In the genomic region with DNA sequence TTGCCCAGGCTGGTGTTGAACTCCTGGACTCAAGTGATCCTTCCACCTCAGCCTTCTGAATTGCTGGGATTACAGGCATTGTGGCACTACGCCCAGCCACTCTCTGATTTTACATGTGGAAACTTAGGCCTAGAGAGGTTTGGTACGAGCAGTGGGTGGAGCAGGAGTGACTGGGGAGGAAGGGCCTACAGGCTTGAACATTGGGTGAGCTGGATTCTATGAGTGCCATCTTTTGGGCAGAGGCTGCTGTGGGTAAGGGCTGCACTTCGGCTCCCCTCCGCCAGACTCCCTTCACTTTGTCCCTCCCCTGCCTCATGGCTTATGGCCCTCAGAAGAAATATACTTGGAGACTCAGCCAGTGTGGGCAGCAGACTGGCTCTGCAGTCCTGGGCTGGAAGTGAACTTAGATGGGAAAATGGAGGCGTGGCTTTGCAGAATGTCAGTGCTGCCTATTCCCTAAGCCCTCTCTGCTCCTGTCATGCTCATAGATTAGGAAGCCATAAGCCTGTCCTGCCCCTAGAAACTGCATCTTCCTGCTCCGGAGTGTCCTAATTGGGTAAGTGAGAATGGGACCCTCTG, we compare ENCODE assay signal across 15 cellular contexts. TPM values are rescaled to one million over a fixed set of nuclear protein-coding genes. Genes with fewer than 3 reads are reported as not detected.
A peak's percentile ranks its signal among the peaks of the same experiment; 100 is the strongest.
DNase-seq lines count a peak whose midpoint lies in the region; ATAC-seq and TF ChIP-seq lines count a peak whose summit lies in the region.
"Had no signal": no experiment of that assay in that cellular context is flagged by ENCODE, and none has a peak within 500 bp of the region (broad histone marks: within the 10 kb centered on the region; RNA-seq: fewer than 3 reads in every experiment).

No MANE protein-coding gene starts in this region.

- no peaks in the 10 kb centered on the region for H3K9me3 ChIP-seq in SK-N-SH
- H3K9me3 ChIP-seq in iPS-15b (ENCODE audit: control insufficient read depth, insufficient read depth, low read length) = no peaks in the 10 kb centered on the region

- CTCF ChIA-PET in SK-N-SH (lab: Yijun Ruan, JAX) = interaction anchor here (1.0 kb wide), 1 partner anchor 65 kb away, joined by 4 read pairs; no protein-coding TSS in a partner anchor

- H3K36me3 Mint-ChIP-seq in stimulated activated effector memory CD8-positive, alpha-beta T cell treated with anti-CD3 and anti-CD28 coated beads, Interleukin-12 subunit alpha, Interleukin-12 subunit beta, amount 100 ng/mL, for 72 hours = peaks cover 41% of the 10 kb centered on the region

- H3K4me3 ChIP-seq in SK-N-SH (ENCODE audit: low read depth in 2 of 2, low read length in 1 of 2) (no peak overlapping the region), iPS-15b (ENCODE audit: low read depth, low read length) (no peak overlapping the region)

- H4K20me1 ChIP-seq in SK-N-SH (ENCODE audit: insufficient read depth) = no peaks in the 10 kb centered on the region

- no peaks in the 10 kb centered on the region for H3K79me2 ChIP-seq in SK-N-SH (ENCODE audit: insufficient read depth)

- no peaks in the 10 kb centered on the region for H3K4me1 Mint-ChIP-seq in stimulated activated effector memory CD8-positive, alpha-beta T cell treated with anti-CD3 and anti-CD28 coated beads, Interleukin-12 subunit alpha, Interleukin-12 subunit beta, amount 100 ng/mL, for 72 hours

- no peak overlapping the region for H2AFZ ChIP-seq in SK-N-SH (ENCODE audit: low read depth)

- H3K27ac ChIP-seq in SK-N-SH (ENCODE audit: low read depth in 2 of 2, low read length in 1 of 2) = no peak overlapping the region

- POLR2A ChIA-PET in SK-N-SH (lab: Yijun Ruan, JAX) = interaction anchor here (0.6 kb wide), 1 partner anchor 8 kb away, joined by 3 read pairs; no protein-coding TSS in a partner anchor

- no peak overlapping the region for H3K9ac ChIP-seq in SK-N-SH
- peak overlapping the region; percentile 12 for H3K9ac ChIP-seq in iPS-15b (ENCODE audit: low read depth, low read length)

- H3K4me1 ChIP-seq in SK-N-SH (ENCODE audit: control insufficient read depth in 1 of 2, insufficient read depth in 2 of 2, low read depth in 1 of 2, low read length in 1 of 2) (peaks cover 0 to 2% of the 10 kb centered on the region in 2 experiments; a peak in 2 of 4 replicates), iPS-15b (ENCODE audit: control insufficient read depth, insufficient read depth, low read length) (peaks cover 10% of the 10 kb centered on the region)

- H3K4me3 Mint-ChIP-seq in stimulated activated effector memory CD8-positive, alpha-beta T cell treated with anti-CD3 and anti-CD28 coated beads, Interleukin-12 subunit alpha, Interleukin-12 subunit beta, amount 100 ng/mL, for 72 hours = no peak overlapping the region
- H3K4me3 Mint-ChIP-seq: activated naive CD8-positive, alpha-beta T cell treated with anti-CD3 and anti-CD28 coated beads, Interleukin-2, amount 10 ng/mL, durations not matched to agents 7 days and 5 days; CD8-positive, alpha-beta T cell had no signal

- H3K27ac Mint-ChIP-seq in stimulated activated effector memory CD8-positive, alpha-beta T cell treated with anti-CD3 and anti-CD28 coated beads, Interleukin-12 subunit alpha, Interleukin-12 subunit beta, amount 100 ng/mL, for 72 hours = peak overlapping the region; percentile 54
- H3K27ac Mint-ChIP-seq: activated naive CD8-positive, alpha-beta T cell treated with anti-CD3 and anti-CD28 coated beads, Interleukin-2, amount 10 ng/mL, durations not matched to agents 7 days and 5 days; CD8-positive, alpha-beta T cell had no signal

- DNase-seq in SK-N-SH = no peak
- DNase-seq in astrocyte of the hippocampus (ENCODE audit: low read depth, low spot score) = peak; percentile 43
- no peak for DNase-seq in stimulated activated effector memory CD8-positive, alpha-beta T cell treated with anti-CD3 and anti-CD28 coated beads, Interleukin-12 subunit alpha, Interleukin-12 subunit beta, amount 100 ng/mL, for 72 hours (ENCODE audit: low spot score in 2 of 2)
- no peak for DNase-seq in effector CD4-positive, alpha-beta T cell
- DNase-seq in anterior cingulate cortex (lab: John Stamatoyannopoulos, UW) = no peak
- no peak for DNase-seq in NCI-H524 (lab: John Stamatoyannopoulos, UW)
- DNase-seq: 8988T; activated CD4-positive, CD25-positive, alpha-beta regulatory T cell; activated naive CD8-positive, alpha-beta T cell treated with anti-CD3 and anti-CD28 coated beads, Interleukin-2, amount 10 ng/mL, durations not matched to agents 7 days and 5 days; CD8-positive, alpha-beta T cell; dermis blood vessel endothelial cell; EL; occipital lobe had no signal

- H3K4me2 ChIP-seq in SK-N-SH = no peak overlapping the region

- no peaks in the 10 kb centered on the region for H3K9me2 ChIP-seq in SK-N-SH

- peaks cover 8% of the 10 kb centered on the region for H3F3A ChIP-seq in SK-N-SH (replicated peaks; ENCODE audit: insufficient read depth)

- H3K27me3 ChIP-seq in SK-N-SH (ENCODE audit: insufficient read depth) = no peaks in the 10 kb centered on the region
- no peaks in the 10 kb centered on the region for H3K27me3 ChIP-seq in iPS-15b (ENCODE audit: control insufficient read depth, insufficient read depth, low read length)

- no peak for TF ChIP-seq CTCF in SK-N-SH (IDR thresholded peaks at IDR 0.05)

- H3K9me3 Mint-ChIP-seq in stimulated activated effector memory CD8-positive, alpha-beta T cell treated with anti-CD3 and anti-CD28 coated beads, Interleukin-12 subunit alpha, Interleukin-12 subunit beta, amount 100 ng/mL, for 72 hours = no peaks in the 10 kb centered on the region
- H3K9me3 Mint-ChIP-seq: activated naive CD8-positive, alpha-beta T cell treated with anti-CD3 and anti-CD28 coated beads, Interleukin-2, amount 10 ng/mL, durations not matched to agents 7 days and 5 days; CD8-positive, alpha-beta T cell had no signal

- H3K36me3 ChIP-seq in SK-N-SH (replicated peaks in 1 of 2; ENCODE audit: control insufficient read depth in 1 of 2, insufficient read depth in 2 of 2, low read length in 1 of 2) = peaks cover 20 to 25% of the 10 kb centered on the region in 2 experiments
- H3K36me3 ChIP-seq in iPS-15b (ENCODE audit: control insufficient read depth, insufficient read depth, low read length) = peaks cover 3% of the 10 kb centered on the region

- TF ChIP-seq RAD21 in SK-N-SH (IDR thresholded peaks at IDR 0.05; ENCODE audit: low read length) = no peak

- no peak for TF ChIP-seq EP300 in SK-N-SH (IDR thresholded peaks at IDR 0.05; ENCODE audit: borderline replicate concordance in 1 of 2, low read depth in 1 of 2, low read length in 1 of 2)

- 85% methylated on average over 6 of the region's 6 CpGs for WGBS in SK-N-SH (ENCODE audit: low lambda C conversion rate)

- peak; percentile 23 for ATAC-seq in SK-N-SH treated with all-trans-retinoic acid at 6 μM for 48 hours
- ATAC-seq in stimulated activated effector memory CD8-positive, alpha-beta T cell treated with anti-CD3 and anti-CD28 coated beads, Interleukin-12 subunit alpha, Interleukin-12 subunit beta, amount 100 ng/mL, for 72 hours = no peak
- ATAC-seq: CD8-positive, alpha-beta T cell had no signal

TF ChIP-seq in SK-N-SH treated with all-trans-retinoic acid at 6 μM for 48 hours, 23 proteins besides CTCF, POLR2A, EP300 and RAD21 (continues in another document):
- TF ChIP-seq ZFP3 (CRISPR knock-in tag; IDR thresholded peaks at IDR 0.05) (no peak), TCF4 (CRISPR knock-in tag; IDR thresholded peaks at IDR 0.05; ENCODE audit: borderline replicate concordance) (no peak)
- TF ChIP-seq, protein P1, sequence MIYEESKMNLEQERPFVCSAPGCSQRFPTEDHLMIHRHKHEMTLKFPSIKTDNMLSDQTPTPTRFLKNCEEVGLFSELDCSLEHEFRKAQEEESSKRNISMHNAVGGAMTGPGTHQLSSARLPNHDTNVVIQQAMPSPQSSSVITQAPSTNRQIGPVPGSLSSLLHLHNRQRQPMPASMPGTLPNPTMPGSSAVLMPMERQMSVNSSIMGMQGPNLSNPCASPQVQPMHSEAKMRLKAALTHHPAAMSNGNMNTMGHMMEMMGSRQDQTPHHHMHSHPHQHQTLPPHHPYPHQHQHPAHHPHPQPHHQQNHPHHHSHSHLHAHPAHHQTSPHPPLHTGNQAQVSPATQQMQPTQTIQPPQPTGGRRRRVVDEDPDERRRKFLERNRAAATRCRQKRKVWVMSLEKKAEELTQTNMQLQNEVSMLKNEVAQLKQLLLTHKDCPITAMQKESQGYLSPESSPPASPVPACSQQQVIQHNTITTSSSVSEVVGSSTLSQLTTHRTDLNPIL (CRISPR knock-in tag; IDR thresholded peaks at IDR 0.05; ENCODE audit: low read depth) = no peak

TF ChIP-seq in SK-N-SH, 30 proteins besides CTCF, POLR2A, EP300 and RAD21:
- TF ChIP-seq, protein P2, sequence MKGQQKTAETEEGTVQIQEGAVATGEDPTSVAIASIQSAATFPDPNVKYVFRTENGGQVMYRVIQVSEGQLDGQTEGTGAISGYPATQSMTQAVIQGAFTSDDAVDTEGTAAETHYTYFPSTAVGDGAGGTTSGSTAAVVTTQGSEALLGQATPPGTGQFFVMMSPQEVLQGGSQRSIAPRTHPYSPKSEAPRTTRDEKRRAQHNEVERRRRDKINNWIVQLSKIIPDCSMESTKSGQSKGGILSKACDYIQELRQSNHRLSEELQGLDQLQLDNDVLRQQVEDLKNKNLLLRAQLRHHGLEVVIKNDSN (IDR thresholded peaks at IDR 0.05; ENCODE audit: borderline replicate concordance, low read depth) = no peak
- TF ChIP-seq FOXJ3 (CRISPR knock-in tag; IDR thresholded peaks at IDR 0.05) = no peak
- TF ChIP-seq SIN3A (IDR thresholded peaks at IDR 0.05; ENCODE audit: borderline replicate concordance, low read depth, low read length) = no peak
- no peak for TF ChIP-seq TEAD4 (IDR thresholded peaks at IDR 0.05; ENCODE audit: borderline replicate concordance, insufficient read depth)
- TF ChIP-seq TAF1 (IDR thresholded peaks at IDR 0.05; ENCODE audit: borderline replicate concordance, low read depth, low read length) = no peak
- TF ChIP-seq MXI1 (IDR thresholded peaks at IDR 0.05; ENCODE audit: low read depth, low read length) = no peak
- TF ChIP-seq RFX5 (IDR thresholded peaks at IDR 0.05; ENCODE audit: low read length) = no peak
- TF ChIP-seq GABPA (IDR thresholded peaks at IDR 0.05; ENCODE audit: low read depth) = no peak
- TF ChIP-seq RXRA (IDR thresholded peaks at IDR 0.05; ENCODE audit: borderline replicate concordance, low read depth) = no peak

RNA-seq across cellular contexts. Expression of a gene that starts 9.5 kb away (rescaled TPM):
- 112 and 213 TPM in 2 replicates for polyA plus RNA-seq in SK-N-SH (2012; rRNA removed)
- 61.2 and 111 TPM in 2 replicates for polyA plus RNA-seq in SK-N-SH (2012; cell fraction: cytosol; rRNA removed)
- 352 and 390 TPM in 2 replicates for polyA plus RNA-seq in SK-N-SH (2012; cell fraction: nucleus; rRNA removed)
